In genomic region chr19:2426661-2427322, GRCh38 we compare ENCODE assay signal across 1 cellular context.
A peak's percentile ranks its signal among the peaks of the same experiment; 100 is the strongest.
TF ChIP-seq lines count a peak whose summit lies in the region.

No MANE protein-coding gene starts in this region.

TF ChIP-seq in HepG2, 621 proteins besides CTCF, POLR2A, EP300 and RAD21 (continued from another document and continues in another):
- TF ChIP-seq ZNF142 (CRISPR knock-in tag; IDR thresholded peaks at IDR 0.05) (no peak), RXRB (CRISPR knock-in tag; IDR thresholded peaks at IDR 0.05; ENCODE audit: borderline replicate concordance) (0 out of 2 replicates have a peak, but pooled peaks have one; percentile 9), XBP1 (CRISPR knock-in tag; IDR thresholded peaks at IDR 0.05) (no peak), ZNF275 (CRISPR knock-in tag; IDR thresholded peaks at IDR 0.05; ENCODE audit: borderline replicate concordance) (no peak), FOXC1 (CRISPR knock-in tag; IDR thresholded peaks at IDR 0.05; ENCODE audit: borderline replicate concordance) (peak; percentile 75; the same call in 1 of the 2 replicates), ZXDC (CRISPR knock-in tag; IDR thresholded peaks at IDR 0.05) (peak; percentile 57; the same call in 1 of the 2 replicates), SMARCC2 (IDR thresholded peaks at IDR 0.05) (no peak), BRCA1 (CRISPR knock-in tag; IDR thresholded peaks at IDR 0.05) (no peak), ZNF331 (CRISPR knock-in tag; IDR thresholded peaks at IDR 0.05) (peak; percentile 6; the same call in 1 of the 2 replicates), CCDC6 (CRISPR knock-in tag; IDR thresholded peaks at IDR 0.05) (peak; percentile 64), HES4 (CRISPR knock-in tag; IDR thresholded peaks at IDR 0.05; ENCODE audit: borderline replicate concordance) (no peak), ZBTB38 (CRISPR knock-in tag; IDR thresholded peaks at IDR 0.05) (peak; percentile 62; the same call in 1 of the 2 replicates), ZNF432 (CRISPR knock-in tag; IDR thresholded peaks at IDR 0.05; ENCODE audit: borderline replicate concordance) (0 out of 2 replicates have a peak, but pooled peaks have one; percentile 0), BRF2 (CRISPR knock-in tag; IDR thresholded peaks at IDR 0.05) (no peak), MEIS2 (CRISPR knock-in tag; IDR thresholded peaks at IDR 0.05) (0 out of 2 replicates have a peak, but pooled peaks have one; percentile 9), ZNF576 (CRISPR knock-in tag; IDR thresholded peaks at IDR 0.05) (no peak), JUN (CRISPR knock-in tag; IDR thresholded peaks at IDR 0.05) (no peak), SOX5 (CRISPR knock-in tag; IDR thresholded peaks at IDR 0.05; ENCODE audit: borderline replicate concordance) (no peak), ZNF740 (CRISPR knock-in tag; IDR thresholded peaks at IDR 0.05) (no peak), NFE2L1 (CRISPR knock-in tag; IDR thresholded peaks at IDR 0.05; ENCODE audit: borderline replicate concordance) (peak; percentile 65; the same call in 1 of the 2 replicates), MBNL3 (CRISPR knock-in tag; conservative IDR thresholded peaks at IDR 0.05) (no peak), ZBTB49 (CRISPR knock-in tag; IDR thresholded peaks at IDR 0.05; ENCODE audit: borderline replicate concordance) (no peak), HNRNPL (IDR thresholded peaks at IDR 0.05; ENCODE audit: low read depth, low read length) (peak; percentile 40; the same call in 1 of the 2 replicates), NCOA2 (CRISPR knock-in tag; IDR thresholded peaks at IDR 0.05) (no peak), GFI1 (CRISPR knock-in tag; IDR thresholded peaks at IDR 0.05; ENCODE audit: borderline replicate concordance) (0 out of 2 replicates have a peak, but pooled peaks have one; percentile 2), ZNF589 (CRISPR knock-in tag; conservative IDR thresholded peaks at IDR 0.05) (0 out of 2 replicates have a peak, but pooled peaks have one; percentile 1), EHMT2 (IDR thresholded peaks at IDR 0.05; ENCODE audit: borderline replicate concordance, low read depth, low read length) (no peak), CBX5 (CRISPR knock-in tag; IDR thresholded peaks at IDR 0.05; ENCODE audit: borderline replicate concordance) (no peak), ZNF703 (CRISPR knock-in tag; IDR thresholded peaks at IDR 0.05; ENCODE audit: borderline replicate concordance) (no peak), NONO (IDR thresholded peaks at IDR 0.05) (no peak), NONO (CRISPR knock-in tag; conservative IDR thresholded peaks at IDR 0.05) (0 out of 2 replicates have a peak, but pooled peaks have one; percentile 9), FOXP1 (IDR thresholded peaks at IDR 0.05) (no peak), FOXP1 (CRISPR knock-in tag; IDR thresholded peaks at IDR 0.05) (no peak), NR1H2 (CRISPR knock-in tag; IDR thresholded peaks at IDR 0.05; ENCODE audit: borderline replicate concordance, low read depth) (no peak), REPIN1 (CRISPR knock-in tag; IDR thresholded peaks at IDR 0.05; ENCODE audit: borderline replicate concordance, low read depth) (no peak), SP1 (IDR thresholded peaks at IDR 0.05) (no peak), SP1 (CRISPR knock-in tag; IDR thresholded peaks at IDR 0.05) (peak; percentile 22; the same call in 1 of the 2 replicates), BATF2 (CRISPR knock-in tag; IDR thresholded peaks at IDR 0.05) (0 out of 2 replicates have a peak, but pooled peaks have one; percentile 65)
- TF ChIP-seq, protein P1, sequence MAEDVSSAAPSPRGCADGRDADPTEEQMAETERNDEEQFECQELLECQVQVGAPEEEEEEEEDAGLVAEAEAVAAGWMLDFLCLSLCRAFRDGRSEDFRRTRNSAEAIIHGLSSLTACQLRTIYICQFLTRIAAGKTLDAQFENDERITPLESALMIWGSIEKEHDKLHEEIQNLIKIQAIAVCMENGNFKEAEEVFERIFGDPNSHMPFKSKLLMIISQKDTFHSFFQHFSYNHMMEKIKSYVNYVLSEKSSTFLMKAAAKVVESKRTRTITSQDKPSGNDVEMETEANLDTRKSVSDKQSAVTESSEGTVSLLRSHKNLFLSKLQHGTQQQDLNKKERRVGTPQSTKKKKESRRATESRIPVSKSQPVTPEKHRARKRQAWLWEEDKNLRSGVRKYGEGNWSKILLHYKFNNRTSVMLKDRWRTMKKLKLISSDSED (CRISPR knock-in tag; IDR thresholded peaks at IDR 0.05): no peak
- TF ChIP-seq, protein P2, sequence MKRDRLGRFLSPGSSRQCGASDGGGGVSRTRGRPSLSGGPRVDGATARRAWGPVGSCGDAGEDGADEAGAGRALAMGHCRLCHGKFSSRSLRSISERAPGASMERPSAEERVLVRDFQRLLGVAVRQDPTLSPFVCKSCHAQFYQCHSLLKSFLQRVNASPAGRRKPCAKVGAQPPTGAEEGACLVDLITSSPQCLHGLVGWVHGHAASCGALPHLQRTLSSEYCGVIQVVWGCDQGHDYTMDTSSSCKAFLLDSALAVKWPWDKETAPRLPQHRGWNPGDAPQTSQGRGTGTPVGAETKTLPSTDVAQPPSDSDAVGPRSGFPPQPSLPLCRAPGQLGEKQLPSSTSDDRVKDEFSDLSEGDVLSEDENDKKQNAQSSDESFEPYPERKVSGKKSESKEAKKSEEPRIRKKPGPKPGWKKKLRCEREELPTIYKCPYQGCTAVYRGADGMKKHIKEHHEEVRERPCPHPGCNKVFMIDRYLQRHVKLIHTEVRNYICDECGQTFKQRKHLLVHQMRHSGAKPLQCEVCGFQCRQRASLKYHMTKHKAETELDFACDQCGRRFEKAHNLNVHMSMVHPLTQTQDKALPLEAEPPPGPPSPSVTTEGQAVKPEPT (CRISPR knock-in tag; IDR thresholded peaks at IDR 0.05; ENCODE audit: low read depth): no peak
- TF ChIP-seq, protein P3, sequence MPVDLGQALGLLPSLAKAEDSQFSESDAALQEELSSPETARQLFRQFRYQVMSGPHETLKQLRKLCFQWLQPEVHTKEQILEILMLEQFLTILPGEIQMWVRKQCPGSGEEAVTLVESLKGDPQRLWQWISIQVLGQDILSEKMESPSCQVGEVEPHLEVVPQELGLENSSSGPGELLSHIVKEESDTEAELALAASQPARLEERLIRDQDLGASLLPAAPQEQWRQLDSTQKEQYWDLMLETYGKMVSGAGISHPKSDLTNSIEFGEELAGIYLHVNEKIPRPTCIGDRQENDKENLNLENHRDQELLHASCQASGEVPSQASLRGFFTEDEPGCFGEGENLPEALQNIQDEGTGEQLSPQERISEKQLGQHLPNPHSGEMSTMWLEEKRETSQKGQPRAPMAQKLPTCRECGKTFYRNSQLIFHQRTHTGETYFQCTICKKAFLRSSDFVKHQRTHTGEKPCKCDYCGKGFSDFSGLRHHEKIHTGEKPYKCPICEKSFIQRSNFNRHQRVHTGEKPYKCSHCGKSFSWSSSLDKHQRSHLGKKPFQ (CRISPR knock-in tag; IDR thresholded peaks at IDR 0.05; ENCODE audit: insufficient replicate concordance): no peak
